Comparison of ENCODE assay signal across 34 cellular contexts in the genomic region with DNA sequence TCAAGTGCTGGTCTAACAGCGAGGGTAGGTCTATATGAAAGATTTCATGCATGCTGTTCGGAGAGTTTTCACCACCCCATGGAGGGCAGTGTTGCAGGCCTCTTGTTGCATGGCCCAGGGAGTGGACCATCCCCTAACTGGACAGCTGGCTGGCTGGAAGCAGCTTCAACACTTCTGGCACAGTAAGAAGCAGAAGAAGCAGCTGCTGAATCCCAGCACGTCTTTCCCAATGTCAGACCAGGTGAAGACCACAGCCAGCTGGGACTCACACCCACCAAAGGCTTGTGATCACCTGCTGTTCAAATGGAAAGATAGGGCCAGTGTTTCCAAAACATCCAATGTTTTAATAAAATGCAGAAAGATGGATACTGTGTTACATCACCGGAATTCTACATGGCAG.
"Had no signal": no experiment of that assay in that cellular context is flagged by ENCODE, and none has a peak within 500 bp of the region (broad histone marks: within the 10 kb centered on the region; RNA-seq: fewer than 3 reads in every experiment).

No MANE protein-coding gene starts in this region.

- H3K27ac ChIP-seq: adrenal gland, body of pancreas, brain microvascular endothelial cell, breast epithelium, VCaP had no signal

- H3K27ac Mint-ChIP-seq: activated B cell treated with CpG ODN at 0.5 μM for 24 hours; activated CD4-positive, alpha-beta memory T cell treated with anti-CD3 and anti-CD28 coated beads for 36 hours; activated CD4-positive, alpha-beta T cell treated with anti-CD3 and anti-CD28 coated beads, Interleukin-2, amount 10 ng/mL, durations not matched to agents 24 days and 14 days; activated CD8-positive, alpha-beta T cell treated with anti-CD3 and anti-CD28 coated beads for 36 hours; activated naive CD4-positive, alpha-beta T cell treated with anti-CD3 and anti-CD28 coated beads, Interleukin-2, amount 50 U/mL, for 72 hours; activated naive CD8-positive, alpha-beta T cell treated with anti-CD3 and anti-CD28 coated beads for 36 hours; activated T-helper 2 cell treated with anti-CD3 and anti-CD28 coated beads, Interferon-gamma antibody, Interleukin-2, Interleukin-4, amounts not matched to agents 10 μg/mL and 5 μg/mL and 100 μg/mL, durations not matched to agents 14 hours and 24 hours and 36 hours; T-helper 1 cell treated with Interleukin-12 subunit alpha and Interleukin-12 subunit beta and Interleukin-4 antibody, amounts not matched to agents 30 μg/mL and 1 μg/mL, for 36 hours; T-helper 2 cell treated with Interferon-gamma antibody and Interleukin-4, amounts not matched to agents 5 μg/mL and 100 μg/mL, for 36 hours had no signal

- H3K36me3 Mint-ChIP-seq: activated naive CD8-positive, alpha-beta T cell treated with anti-CD3 and anti-CD28 coated beads for 36 hours had no signal

- H3K27me3 Mint-ChIP-seq: activated B cell treated with CpG ODN at 0.5 μM for 24 hours; activated CD4-positive, alpha-beta memory T cell treated with anti-CD3 and anti-CD28 coated beads for 36 hours; activated CD4-positive, alpha-beta T cell treated with anti-CD3 and anti-CD28 coated beads, Interleukin-2, amount 10 ng/mL, durations not matched to agents 24 days and 14 days; activated CD8-positive, alpha-beta T cell treated with anti-CD3 and anti-CD28 coated beads for 36 hours; activated naive CD8-positive, alpha-beta T cell treated with anti-CD3 and anti-CD28 coated beads for 36 hours had no signal

- DNase-seq: activated B cell treated with CpG ODN at 0.5 μM for 24 hours; activated CD4-positive, alpha-beta memory T cell treated with anti-CD3 and anti-CD28 coated beads for 36 hours; activated CD4-positive, alpha-beta T cell treated with anti-CD3 and anti-CD28 coated beads for 4 hours; activated CD4-positive, alpha-beta T cell treated with anti-CD3 and anti-CD28 coated beads, Interleukin-2, amount 10 ng/mL, durations not matched to agents 24 days and 14 days; activated CD4-positive, alpha-beta T cell treated with anti-CD3 and anti-CD28 coated beads, Interleukin-2, amount 50 U/mL, for 1 hour; activated CD4-positive, alpha-beta T cell treated with anti-CD3 and anti-CD28 coated beads, Interleukin-2, amount 50 U/mL, for 4 hours; activated CD4-positive, CD25-positive, alpha-beta regulatory T cell treated with anti-CD3 and anti-CD28 coated beads, Interleukin-2, amount 50 U/mL, for 72 hours; activated CD8-positive, alpha-beta memory T cell treated with anti-CD3 and anti-CD28 coated beads, Interleukin-2, amount 50 U/mL, for 4 hours; activated CD8-positive, alpha-beta T cell treated with anti-CD3 and anti-CD28 coated beads for 36 hours; activated effector memory CD4-positive, alpha-beta T cell treated with Interleukin-2 at 50 U/mL for 16 hours; activated gamma-delta T cell; activated naive CD4-positive, alpha-beta T cell treated with anti-CD3 and anti-CD28 coated beads, Interleukin-2, amount 50 U/mL, for 16 hours; activated naive CD4-positive, alpha-beta T cell treated with Interleukin-2 at 50 U/mL for 16 hours; activated naive CD8-positive, alpha-beta T cell treated with anti-CD3 and anti-CD28 coated beads for 36 hours; activated T-cell treated with anti-CD3 and anti-CD28 coated beads for 4 hours; activated T-cell treated with anti-CD3 and anti-CD28 coated beads, Interleukin-2, amount 50 U/mL, for 1 hour; activated T-cell treated with anti-CD3 and anti-CD28 coated beads, Interleukin-2, amount 50 U/mL, for 48 hours; adrenal gland; amniotic stem cell; aorta; body of pancreas; brain microvascular endothelial cell; central memory CD4-positive, alpha-beta T cell; T-helper 1 cell; T-helper 2 cell; T-helper 9 cell had no signal

- ATAC-seq: activated CD8-positive, alpha-beta T cell treated with anti-CD3 and anti-CD28 coated beads for 36 hours; activated naive CD4-positive, alpha-beta T cell treated with anti-CD3 and anti-CD28 coated beads, Interleukin-2, amount 50 U/mL, for 72 hours; body of pancreas had no signal

- H3K4me1 Mint-ChIP-seq: activated B cell treated with CpG ODN at 0.5 μM for 24 hours; activated CD4-positive, alpha-beta T cell treated with anti-CD3 and anti-CD28 coated beads, Interleukin-2, amount 10 ng/mL, durations not matched to agents 24 days and 14 days; activated naive CD8-positive, alpha-beta T cell treated with anti-CD3 and anti-CD28 coated beads for 36 hours had no signal

- H3K27me3 ChIP-seq: adrenal gland, body of pancreas, brain microvascular endothelial cell, breast epithelium had no signal

- FAIRE-seq: astrocyte, TTC549 had no signal

- H3K4me1 ChIP-seq: adrenal gland, body of pancreas, breast epithelium had no signal

- H3K4me3 Mint-ChIP-seq: activated B cell treated with CpG ODN at 0.5 μM for 24 hours; activated CD4-positive, alpha-beta memory T cell treated with anti-CD3 and anti-CD28 coated beads for 36 hours; activated CD4-positive, alpha-beta T cell treated with anti-CD3 and anti-CD28 coated beads, Interleukin-2, amount 10 ng/mL, durations not matched to agents 24 days and 14 days; activated CD8-positive, alpha-beta T cell treated with anti-CD3 and anti-CD28 coated beads for 36 hours; activated naive CD8-positive, alpha-beta T cell treated with anti-CD3 and anti-CD28 coated beads for 36 hours; T-helper 1 cell treated with Interleukin-12 subunit alpha and Interleukin-12 subunit beta and Interleukin-4 antibody, amounts not matched to agents 30 μg/mL and 1 μg/mL, for 36 hours; T-helper 2 cell treated with Interferon-gamma antibody and Interleukin-4, amounts not matched to agents 5 μg/mL and 100 μg/mL, for 36 hours had no signal

- H3K9me3 ChIP-seq: adrenal gland, body of pancreas had no signal

- H3K4me3 ChIP-seq: adrenal gland, body of pancreas, breast epithelium had no signal

- H3K36me3 ChIP-seq: adrenal gland, brain microvascular endothelial cell, breast epithelium had no signal
